1 cellular context compared by ENCODE assay signal in the genomic region with DNA sequence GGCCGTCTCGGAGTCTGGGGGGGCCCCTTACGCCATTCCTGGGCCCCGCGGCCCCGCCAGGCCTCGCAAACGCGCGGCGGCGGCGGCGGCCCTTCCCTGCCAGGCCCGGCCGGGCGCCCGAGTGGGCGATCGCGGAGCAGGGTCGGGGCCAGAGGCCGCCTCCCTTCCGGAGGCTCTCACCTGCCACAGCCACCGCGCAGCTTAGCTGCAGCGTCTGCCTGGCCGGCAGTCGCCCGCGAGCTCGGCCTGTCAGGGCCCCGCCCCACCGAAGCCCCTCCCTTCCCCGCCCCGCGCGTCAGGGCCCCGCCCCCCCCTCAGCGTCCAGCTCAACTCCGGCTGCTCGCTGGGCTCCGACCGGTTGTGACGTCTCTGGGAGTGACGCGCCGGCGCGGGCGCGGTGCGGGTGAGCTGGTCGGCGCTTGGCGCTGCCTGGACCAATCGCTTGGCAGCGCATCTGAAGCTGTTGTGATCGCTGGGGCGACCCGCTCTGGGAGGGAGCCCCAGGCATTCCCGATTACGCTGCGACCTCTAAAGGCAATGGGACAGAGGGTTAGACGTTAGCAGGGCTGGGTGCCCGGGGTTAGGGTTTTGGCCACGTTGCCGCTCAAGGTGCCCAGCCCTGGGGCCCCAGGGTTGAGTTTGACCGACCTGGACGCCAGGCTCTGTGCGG.
TF ChIP-seq lines count a peak whose summit lies in the region.

A gene with protein sequence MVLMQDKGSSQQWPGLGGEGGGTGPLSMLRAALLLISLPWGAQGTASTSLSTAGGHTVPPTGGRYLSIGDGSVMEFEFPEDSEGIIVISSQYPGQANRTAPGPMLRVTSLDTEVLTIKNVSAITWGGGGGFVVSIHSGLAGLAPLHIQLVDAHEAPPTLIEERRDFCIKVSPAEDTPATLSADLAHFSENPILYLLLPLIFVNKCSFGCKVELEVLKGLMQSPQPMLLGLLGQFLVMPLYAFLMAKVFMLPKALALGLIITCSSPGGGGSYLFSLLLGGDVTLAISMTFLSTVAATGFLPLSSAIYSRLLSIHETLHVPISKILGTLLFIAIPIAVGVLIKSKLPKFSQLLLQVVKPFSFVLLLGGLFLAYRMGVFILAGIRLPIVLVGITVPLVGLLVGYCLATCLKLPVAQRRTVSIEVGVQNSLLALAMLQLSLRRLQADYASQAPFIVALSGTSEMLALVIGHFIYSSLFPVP (minus strand): TSS at position 216 of the 670 bp plus-strand sequence. CDS start 1,689 bp downstream, outside the sequence.

TF ChIP-seq in HepG2, 621 proteins besides CTCF, POLR2A, EP300 and RAD21 (continued from another document):
- TF ChIP-seq, protein P1, sequence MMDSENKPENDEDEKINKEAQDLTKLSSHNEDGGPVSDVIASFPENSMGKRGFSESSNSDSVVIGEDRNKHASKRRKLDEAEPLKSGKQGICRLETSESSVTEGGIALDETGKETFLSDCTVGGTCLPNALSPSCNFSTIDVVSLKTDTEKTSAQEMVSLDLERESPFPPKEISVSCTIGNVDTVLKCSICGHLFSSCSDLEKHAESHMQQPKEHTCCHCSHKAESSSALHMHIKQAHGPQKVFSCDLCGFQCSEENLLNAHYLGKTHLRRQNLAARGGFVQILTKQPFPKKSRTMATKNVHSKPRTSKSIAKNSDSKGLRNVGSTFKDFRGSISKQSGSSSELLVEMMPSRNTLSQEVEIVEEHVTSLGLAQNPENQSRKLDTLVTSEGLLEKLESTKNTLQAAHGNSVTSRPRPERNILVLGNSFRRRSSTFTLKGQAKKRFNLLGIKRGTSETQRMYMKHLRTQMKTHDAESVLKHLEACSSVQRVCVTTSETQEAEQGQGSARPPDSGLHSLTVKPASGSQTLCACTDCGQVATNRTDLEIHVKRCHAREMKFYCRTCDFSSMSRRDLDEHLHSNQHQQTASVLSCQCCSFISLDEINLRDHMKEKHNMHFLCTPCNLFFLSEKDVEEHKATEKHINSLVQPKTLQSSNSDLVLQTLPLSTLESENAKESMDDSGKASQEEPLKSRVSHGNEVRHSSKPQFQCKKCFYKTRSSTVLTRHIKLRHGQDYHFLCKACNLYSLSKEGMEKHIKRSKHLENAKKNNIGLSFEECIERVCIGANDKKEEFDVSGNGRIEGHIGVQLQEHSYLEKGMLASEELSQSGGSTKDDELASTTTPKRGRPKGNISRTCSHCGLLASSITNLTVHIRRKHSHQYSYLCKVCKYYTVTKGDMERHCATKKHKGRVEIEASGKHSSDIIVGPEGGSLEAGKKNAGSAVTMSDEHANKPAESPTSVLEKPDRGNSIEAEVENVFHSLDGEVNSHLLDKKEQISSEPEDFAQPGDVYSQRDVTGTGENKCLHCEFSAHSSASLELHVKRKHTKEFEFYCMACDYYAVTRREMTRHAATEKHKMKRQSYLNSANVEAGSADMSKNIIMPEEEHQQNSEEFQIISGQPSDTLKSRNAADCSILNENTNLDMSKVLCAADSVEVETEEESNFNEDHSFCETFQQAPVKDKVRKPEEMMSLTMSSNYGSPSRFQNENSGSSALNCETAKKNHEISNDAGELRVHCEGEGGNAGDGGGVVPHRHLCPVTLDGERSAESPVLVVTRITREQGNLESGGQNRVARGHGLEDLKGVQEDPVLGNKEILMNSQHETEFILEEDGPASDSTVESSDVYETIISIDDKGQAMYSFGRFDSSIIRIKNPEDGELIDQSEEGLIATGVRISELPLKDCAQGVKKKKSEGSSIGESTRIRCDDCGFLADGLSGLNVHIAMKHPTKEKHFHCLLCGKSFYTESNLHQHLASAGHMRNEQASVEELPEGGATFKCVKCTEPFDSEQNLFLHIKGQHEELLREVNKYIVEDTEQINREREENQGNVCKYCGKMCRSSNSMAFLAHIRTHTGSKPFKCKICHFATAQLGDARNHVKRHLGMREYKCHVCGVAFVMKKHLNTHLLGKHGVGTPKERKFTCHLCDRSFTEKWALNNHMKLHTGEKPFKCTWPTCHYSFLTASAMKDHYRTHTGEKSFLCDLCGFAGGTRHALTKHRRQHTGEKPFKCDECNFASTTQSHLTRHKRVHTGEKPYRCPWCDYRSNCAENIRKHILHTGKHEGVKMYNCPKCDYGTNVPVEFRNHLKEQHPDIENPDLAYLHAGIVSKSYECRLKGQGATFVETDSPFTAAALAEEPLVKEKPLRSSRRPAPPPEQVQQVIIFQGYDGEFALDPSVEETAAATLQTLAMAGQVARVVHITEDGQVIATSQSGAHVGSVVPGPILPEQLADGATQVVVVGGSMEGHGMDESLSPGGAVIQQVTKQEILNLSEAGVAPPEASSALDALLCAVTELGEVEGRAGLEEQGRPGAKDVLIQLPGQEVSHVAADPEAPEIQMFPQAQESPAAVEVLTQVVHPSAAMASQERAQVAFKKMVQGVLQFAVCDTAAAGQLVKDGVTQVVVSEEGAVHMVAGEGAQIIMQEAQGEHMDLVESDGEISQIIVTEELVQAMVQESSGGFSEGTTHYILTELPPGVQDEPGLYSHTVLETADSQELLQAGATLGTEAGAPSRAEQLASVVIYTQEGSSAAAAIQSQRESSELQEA (CRISPR knock-in tag; IDR thresholded peaks at IDR 0.05; ENCODE audit: not compliant biosample characterization), result no peak
- TF ChIP-seq, protein P2, sequence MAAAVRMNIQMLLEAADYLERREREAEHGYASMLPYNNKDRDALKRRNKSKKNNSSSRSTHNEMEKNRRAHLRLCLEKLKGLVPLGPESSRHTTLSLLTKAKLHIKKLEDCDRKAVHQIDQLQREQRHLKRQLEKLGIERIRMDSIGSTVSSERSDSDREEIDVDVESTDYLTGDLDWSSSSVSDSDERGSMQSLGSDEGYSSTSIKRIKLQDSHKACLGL (CRISPR knock-in tag; IDR thresholded peaks at IDR 0.05), result peak; percentile 37; the same call in 1 of the 2 replicates
- TF ChIP-seq, protein P3, sequence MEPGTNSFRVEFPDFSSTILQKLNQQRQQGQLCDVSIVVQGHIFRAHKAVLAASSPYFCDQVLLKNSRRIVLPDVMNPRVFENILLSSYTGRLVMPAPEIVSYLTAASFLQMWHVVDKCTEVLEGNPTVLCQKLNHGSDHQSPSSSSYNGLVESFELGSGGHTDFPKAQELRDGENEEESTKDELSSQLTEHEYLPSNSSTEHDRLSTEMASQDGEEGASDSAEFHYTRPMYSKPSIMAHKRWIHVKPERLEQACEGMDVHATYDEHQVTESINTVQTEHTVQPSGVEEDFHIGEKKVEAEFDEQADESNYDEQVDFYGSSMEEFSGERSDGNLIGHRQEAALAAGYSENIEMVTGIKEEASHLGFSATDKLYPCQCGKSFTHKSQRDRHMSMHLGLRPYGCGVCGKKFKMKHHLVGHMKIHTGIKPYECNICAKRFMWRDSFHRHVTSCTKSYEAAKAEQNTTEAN (CRISPR knock-in tag; conservative IDR thresholded peaks at IDR 0.05), result no peak
- TF ChIP-seq SSRP1 (CRISPR knock-in tag; IDR thresholded peaks at IDR 0.05) (no peak), ZNF614 (CRISPR knock-in tag; IDR thresholded peaks at IDR 0.05; ENCODE audit: borderline replicate concordance) (no peak), ZNF562 (CRISPR knock-in tag; IDR thresholded peaks at IDR 0.05; ENCODE audit: borderline replicate concordance) (no peak), TAF1 (CRISPR knock-in tag; IDR thresholded peaks at IDR 0.05) (peak; percentile 69), ZNF563 (CRISPR knock-in tag; IDR thresholded peaks at IDR 0.05) (peak; percentile 60; the same call in 1 of the 2 replicates), NR2F6 (IDR thresholded peaks at IDR 0.05) (no peak), NR2F6 (CRISPR knock-in tag; IDR thresholded peaks at IDR 0.05) (no peak), HOXA5 (CRISPR knock-in tag; IDR thresholded peaks at IDR 0.05) (no peak), TP53 (CRISPR knock-in tag; conservative IDR thresholded peaks at IDR 0.05) (no peak), ZMYM3 (CRISPR knock-in tag; IDR thresholded peaks at IDR 0.05) (no peak), ZNF678 (CRISPR knock-in tag; IDR thresholded peaks at IDR 0.05) (no peak), AHR (CRISPR knock-in tag; IDR thresholded peaks at IDR 0.05) (no peak), KLF12 (CRISPR knock-in tag; IDR thresholded peaks at IDR 0.05; ENCODE audit: borderline replicate concordance) (no peak)
- TF ChIP-seq, protein P4, sequence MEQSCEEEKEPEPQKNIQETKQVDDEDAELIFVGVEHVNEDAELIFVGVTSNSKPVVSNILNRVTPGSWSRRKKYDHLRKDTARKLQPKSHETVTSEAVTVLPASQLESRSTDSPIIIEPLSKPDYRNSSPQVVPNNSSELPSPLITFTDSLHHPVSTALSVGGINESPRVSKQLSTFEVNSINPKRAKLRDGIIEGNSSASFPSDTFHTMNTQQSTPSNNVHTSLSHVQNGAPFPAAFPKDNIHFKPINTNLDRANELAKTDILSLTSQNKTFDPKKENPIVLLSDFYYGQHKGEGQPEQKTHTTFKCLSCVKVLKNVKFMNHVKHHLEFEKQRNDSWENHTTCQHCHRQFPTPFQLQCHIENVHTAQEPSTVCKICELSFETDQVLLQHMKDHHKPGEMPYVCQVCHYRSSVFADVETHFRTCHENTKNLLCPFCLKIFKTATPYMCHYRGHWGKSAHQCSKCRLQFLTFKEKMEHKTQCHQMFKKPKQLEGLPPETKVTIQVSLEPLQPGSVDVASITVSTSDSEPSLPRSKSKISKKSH (CRISPR knock-in tag; IDR thresholded peaks at IDR 0.05; ENCODE audit: borderline replicate concordance), result no peak
- TF ChIP-seq, protein P5, sequence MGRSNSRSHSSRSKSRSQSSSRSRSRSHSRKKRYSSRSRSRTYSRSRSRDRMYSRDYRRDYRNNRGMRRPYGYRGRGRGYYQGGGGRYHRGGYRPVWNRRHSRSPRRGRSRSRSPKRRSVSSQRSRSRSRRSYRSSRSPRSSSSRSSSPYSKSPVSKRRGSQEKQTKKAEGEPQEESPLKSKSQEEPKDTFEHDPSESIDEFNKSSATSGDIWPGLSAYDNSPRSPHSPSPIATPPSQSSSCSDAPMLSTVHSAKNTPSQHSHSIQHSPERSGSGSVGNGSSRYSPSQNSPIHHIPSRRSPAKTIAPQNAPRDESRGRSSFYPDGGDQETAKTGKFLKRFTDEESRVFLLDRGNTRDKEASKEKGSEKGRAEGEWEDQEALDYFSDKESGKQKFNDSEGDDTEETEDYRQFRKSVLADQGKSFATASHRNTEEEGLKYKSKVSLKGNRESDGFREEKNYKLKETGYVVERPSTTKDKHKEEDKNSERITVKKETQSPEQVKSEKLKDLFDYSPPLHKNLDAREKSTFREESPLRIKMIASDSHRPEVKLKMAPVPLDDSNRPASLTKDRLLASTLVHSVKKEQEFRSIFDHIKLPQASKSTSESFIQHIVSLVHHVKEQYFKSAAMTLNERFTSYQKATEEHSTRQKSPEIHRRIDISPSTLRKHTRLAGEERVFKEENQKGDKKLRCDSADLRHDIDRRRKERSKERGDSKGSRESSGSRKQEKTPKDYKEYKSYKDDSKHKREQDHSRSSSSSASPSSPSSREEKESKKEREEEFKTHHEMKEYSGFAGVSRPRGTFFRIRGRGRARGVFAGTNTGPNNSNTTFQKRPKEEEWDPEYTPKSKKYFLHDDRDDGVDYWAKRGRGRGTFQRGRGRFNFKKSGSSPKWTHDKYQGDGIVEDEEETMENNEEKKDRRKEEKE (IDR thresholded peaks at IDR 0.05), result no peak
